Comparison of ENCODE assay signal across 9 cellular contexts in the genomic region with DNA sequence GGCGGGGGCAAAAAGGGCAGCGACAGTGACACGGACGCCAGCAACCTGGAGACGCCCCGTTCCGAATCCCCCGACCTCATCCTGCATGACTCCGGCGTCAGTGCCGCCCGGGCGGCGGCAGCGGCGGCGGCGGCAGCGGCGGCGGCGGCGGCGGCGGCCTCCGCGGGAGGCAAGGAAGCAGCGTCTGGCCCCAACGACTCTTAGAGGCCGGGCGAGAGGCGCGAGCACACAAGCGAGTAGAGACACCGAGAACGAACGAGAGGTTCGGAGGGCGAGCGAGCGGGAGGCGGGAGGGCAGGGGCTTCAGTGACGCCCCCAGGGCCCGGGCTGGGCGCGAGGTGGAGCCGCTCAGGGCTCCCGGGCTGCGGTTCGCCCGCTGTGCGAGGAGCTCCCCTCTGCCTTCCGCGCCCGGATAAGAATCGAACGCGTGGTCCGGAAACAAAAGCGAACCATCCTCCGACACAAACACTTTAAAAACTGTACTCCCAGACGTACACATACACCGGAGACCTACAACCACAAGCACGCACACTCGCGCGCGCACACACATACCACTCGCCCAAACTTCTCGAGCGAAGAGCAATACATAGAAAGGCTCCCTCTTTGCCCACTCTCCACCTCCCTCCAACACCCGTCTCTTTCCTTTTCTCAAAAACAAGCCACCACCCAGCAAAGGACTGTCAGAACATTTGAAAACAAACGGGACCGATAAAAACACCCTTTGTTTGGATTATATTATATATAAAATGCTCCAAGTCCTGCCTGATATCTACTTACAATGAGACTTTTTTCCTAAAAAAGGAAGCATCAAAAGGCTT. TPM values are rescaled to one million over a fixed set of nuclear protein-coding genes. Genes with fewer than 3 reads are reported as not detected.
DNase-seq lines count a peak whose midpoint lies in the region; ATAC-seq, FAIRE-seq and TF ChIP-seq lines count a peak whose summit lies in the region.
"Had no signal": no experiment of that assay in that cellular context is flagged by ENCODE, and none has a peak within 500 bp of the region (broad histone marks: within the 10 kb centered on the region; RNA-seq: fewer than 3 reads in every experiment).

No MANE protein-coding gene starts in this region.

- WGBS in small intestine, 3 donors: 2 to 4% (median 3%) methylated on average over 47 to 74 of the region's 74 CpGs

- H3K9me3 ChIP-seq in cardiac muscle cell (ENCODE audit: low read depth) (no peaks in the 10 kb centered on the region), right atrium auricular region (no peaks in the 10 kb centered on the region), small intestine (ENCODE audit: control insufficient read depth, low read depth) (no peaks in the 10 kb centered on the region)

- no peak for ATAC-seq in GM18511 (IDR thresholded peaks at IDR 0.05; ENCODE audit: unreplicated experiment)

- H3K4me1 Mint-ChIP-seq in activated naive CD8-positive, alpha-beta T cell (ENCODE audit: low read depth): peaks cover 44% of the 10 kb centered on the region

- FAIRE-seq in small intestine (lab: Jason Lieb, UNC): no peak
- FAIRE-seq: endometrium had no signal

- H3K36me3 ChIP-seq in cardiac muscle cell (no peaks in the 10 kb centered on the region), right atrium auricular region (no peaks in the 10 kb centered on the region), small intestine (ENCODE audit: control insufficient read depth in 2 of 2, insufficient read depth in 2 of 2, low read length in 2 of 2) (no peaks in the 10 kb centered on the region)

- no peaks in the 10 kb centered on the region for H3K36me3 Mint-ChIP-seq in activated naive CD8-positive, alpha-beta T cell

- H3K27me3 ChIP-seq in cardiac muscle cell (peaks cover 100% of the 10 kb centered on the region), right atrium auricular region (peaks cover 88 to 95% of the 10 kb centered on the region in 2 donors), small intestine (ENCODE audit: control insufficient read depth in 2 of 2, insufficient read depth in 2 of 2, low read length in 2 of 2) (peaks cover 9 to 66% of the 10 kb centered on the region in 2 donors)

- H3K27me3 Mint-ChIP-seq in activated naive CD8-positive, alpha-beta T cell: peaks cover 39% of the 10 kb centered on the region

- peak overlapping the region; percentile 34 for H3K4me3 ChIP-seq in cardiac muscle cell
- peak overlapping the region in 1 of 2 donors; percentile 32 for H3K4me3 ChIP-seq in right atrium auricular region
- H3K4me3 ChIP-seq in small intestine (ENCODE audit: low read depth in 1 of 2, low read length in 2 of 2): peak overlapping the region in 1 of 2 donors; percentile 33

- peak; percentile 53 to 70 for DNase-seq in cardiac muscle cell (ENCODE audit: low read depth in 1 of 2, low spot score in 1 of 2)
- no peak for DNase-seq in right atrium auricular region (ENCODE audit: low spot score)
- peak; percentile 31 to 55 for DNase-seq in Kasumi-1 (lab: John Stamatoyannopoulos, UW)
- DNase-seq in kidney tubule cell (ENCODE audit: low spot score): peak; percentile 30
- no peak for DNase-seq in inferior parietal cortex (ENCODE audit: extremely low spot score)
- no peak for DNase-seq in small intestine

- no peaks in the 10 kb centered on the region for H3K9me3 Mint-ChIP-seq in activated naive CD8-positive, alpha-beta T cell (ENCODE audit: low read depth)

- H3K27ac ChIP-seq in cardiac muscle cell (no peak overlapping the region), right atrium auricular region (no peak overlapping the region), small intestine (ENCODE audit: low read depth in 1 of 2, low read length in 1 of 2) (no peak overlapping the region)

- peak overlapping the region; percentile 46 for H3K27ac Mint-ChIP-seq in activated naive CD8-positive, alpha-beta T cell

- TF ChIP-seq CTCF in cardiac muscle cell (IDR thresholded peaks at IDR 0.05; ENCODE audit: low read depth, low read length) (no peak), right atrium auricular region (IDR thresholded peaks at IDR 0.05) (no peak)

- peak overlapping the region; percentile 85 for H3K4me3 Mint-ChIP-seq in activated naive CD8-positive, alpha-beta T cell

- H3K4me1 ChIP-seq in cardiac muscle cell (ENCODE audit: low read depth) (peaks cover 12% of the 10 kb centered on the region), right atrium auricular region (peaks cover 3 to 69% of the 10 kb centered on the region in 2 donors), small intestine (ENCODE audit: control insufficient read depth in 2 of 2, insufficient read depth in 1 of 2, low read depth in 1 of 2, low read length in 1 of 2) (peaks cover 3 to 5% of the 10 kb centered on the region in 2 donors)

RNA-seq across cellular contexts. Expression of gene SP9, which starts 2.8 kb away (rescaled TPM):
- total RNA-seq in cardiac muscle cell (not detected in 2 replicates), right atrium auricular region (not detected)
- polyA plus RNA-seq in cardiac muscle cell (not detected in 2 replicates), small intestine (not detected)

RNA-seq across cellular contexts. Expression of gene SCRN3, which starts 58.0 kb away (rescaled TPM):
- total RNA-seq in cardiac muscle cell: 38.5 and 42.1 TPM in 2 replicates
- polyA plus RNA-seq in cardiac muscle cell: 23.5 and 35.0 TPM in 2 replicates
- 10 to 100 TPM; 11.4 to 23.5 TPM for total RNA-seq in right atrium auricular region
- polyA plus RNA-seq in small intestine: 10 to 100 TPM; 11.1 to 33.3 (median 15.2) TPM

Comparison
In these comparisons a context has a peak if more than half of its experiments do, and no peak if none do; other contexts are left out.
1. DNase-seq: peak in cardiac muscle cell (2 of 2), Kasumi-1 (2 of 2) and kidney tubule cell (single experiment); none in right atrium auricular region (single experiment), inferior parietal cortex (single experiment) and small intestine (single experiment).